Comparison of ENCODE assay signal across 18 cellular contexts in the genomic region with DNA sequence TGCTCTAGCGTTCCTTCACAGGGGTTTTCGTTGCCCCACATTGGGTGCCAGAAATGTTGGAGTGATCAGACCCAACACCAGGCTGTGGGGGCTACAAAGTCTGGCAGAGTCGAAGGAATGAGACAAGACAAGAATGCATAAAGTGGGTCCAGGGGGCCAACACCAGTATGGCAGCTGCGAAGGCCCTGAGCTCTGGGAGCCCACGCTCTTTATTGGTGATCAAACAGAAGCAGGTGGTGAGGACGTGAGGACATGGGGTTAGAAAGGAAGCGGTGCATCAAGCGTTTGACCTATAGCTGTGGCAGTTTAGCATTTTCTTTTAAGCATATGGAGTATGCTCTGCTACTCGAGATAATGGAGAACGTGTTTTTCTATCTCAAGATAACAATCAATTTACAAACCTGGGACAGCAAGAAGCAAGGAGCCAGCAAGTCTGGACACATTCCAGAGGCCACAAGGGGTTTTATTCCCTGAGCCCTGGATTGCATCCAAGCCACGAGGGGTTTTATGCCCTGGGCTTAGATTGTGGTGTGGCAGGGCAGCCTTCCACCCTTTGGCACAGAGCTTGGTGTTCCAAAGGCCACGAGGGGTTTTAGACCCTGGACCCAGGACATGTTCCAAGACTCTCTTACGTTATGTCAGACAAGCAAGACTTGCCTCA. TPM values are rescaled to one million over a fixed set of nuclear protein-coding genes. Genes with fewer than 3 reads are reported as not detected.
DNase-seq lines count a peak whose midpoint lies in the region; ATAC-seq and TF ChIP-seq lines count a peak whose summit lies in the region.
"Had no signal": no experiment of that assay in that cellular context is flagged by ENCODE, and none has a peak within 500 bp of the region (broad histone marks: within the 10 kb centered on the region; RNA-seq: fewer than 3 reads in every experiment).

No MANE protein-coding gene starts in this region.

- intact Hi-C loops in activated CD8-positive, alpha-beta T cell treated with anti-CD3 and anti-CD28 coated beads for 36 hours (cut with micrococcal nuclease): no loop called here

- no peak for ATAC-seq in activated CD8-positive, alpha-beta T cell treated with anti-CD3 and anti-CD28 coated beads for 36 hours
- ATAC-seq: HCT116 had no signal

- DNase-seq in activated CD8-positive, alpha-beta memory T cell treated with anti-CD3 and anti-CD28 coated beads, Interleukin-2, amount 50 U/mL, for 48 hours: peak; percentile 22
- DNase-seq in activated CD8-positive, alpha-beta memory T cell treated with anti-CD3 and anti-CD28 coated beads for 24 hours: no peak
- DNase-seq in SHP77 (lab: John Stamatoyannopoulos, UW) (peak; percentile 50 to 60), islet precursor cell (peak; percentile 7), ureter (ENCODE audit: low spot score) (peak; percentile 19), NCI-H446 treated with DMSO at 0.1 percent for 48 hours (lab: John Stamatoyannopoulos, UW) (no peak), Ammon's horn (ENCODE audit: low spot score) (no peak)
- no peak for DNase-seq in activated CD8-positive, alpha-beta T cell treated with anti-CD3 and anti-CD28 coated beads for 36 hours
- DNase-seq: ACHN; C1 segment of cervical spinal cord; Calu3; CD4-positive, alpha-beta T cell; DMS 273 treated with DMSO at 0.1 percent for 48 hours; DND-41; GDM1 had no signal

- CTCF ChIA-PET in activated CD8-positive, alpha-beta T cell treated with anti-CD3 and anti-CD28 coated beads for 36 hours (lab: Charles Lee): interaction anchor here (1.8 kb wide), 1 partner anchor 17 kb away, joined by 10 read pairs; no protein-coding TSS in a partner anchor

- no peaks in the 10 kb centered on the region for H3K36me3 Mint-ChIP-seq in activated CD8-positive, alpha-beta T cell treated with anti-CD3 and anti-CD28 coated beads for 36 hours (ENCODE audit: low read depth)

- no peak overlapping the region for H3K4me3 Mint-ChIP-seq in activated CD8-positive, alpha-beta T cell treated with anti-CD3 and anti-CD28 coated beads for 36 hours
- H3K4me3 Mint-ChIP-seq: B cell; CD4-positive, alpha-beta T cell had no signal

- H3K4me1 Mint-ChIP-seq in activated CD8-positive, alpha-beta T cell treated with anti-CD3 and anti-CD28 coated beads for 36 hours (ENCODE audit: low read depth): no peaks in the 10 kb centered on the region
- H3K4me1 Mint-ChIP-seq: B cell had no signal

- no peak overlapping the region for H3K27ac Mint-ChIP-seq in activated CD8-positive, alpha-beta T cell treated with anti-CD3 and anti-CD28 coated beads for 36 hours
- H3K27ac Mint-ChIP-seq: B cell; CD4-positive, alpha-beta T cell had no signal

- no peaks in the 10 kb centered on the region for H3K27me3 Mint-ChIP-seq in activated CD8-positive, alpha-beta T cell treated with anti-CD3 and anti-CD28 coated beads for 36 hours
- H3K27me3 Mint-ChIP-seq: B cell; CD4-positive, alpha-beta T cell had no signal

- H3K9me3 Mint-ChIP-seq in activated CD8-positive, alpha-beta T cell treated with anti-CD3 and anti-CD28 coated beads for 36 hours: no peaks in the 10 kb centered on the region
- H3K9me3 Mint-ChIP-seq: CD4-positive, alpha-beta T cell had no signal

- no peak for TF ChIP-seq CTCF in activated CD8-positive, alpha-beta T cell treated with anti-CD3 and anti-CD28 coated beads for 36 hours (IDR thresholded peaks at IDR 0.05)

- POLR2A ChIA-PET in activated CD8-positive, alpha-beta T cell treated with anti-CD3 and anti-CD28 coated beads for 36 hours (lab: Charles Lee): no interaction called here

RNA-seq across cellular contexts. Expression of a gene that starts 3.9 kb away (rescaled TPM):
- 2.0 TPM for total RNA-seq in ureter
- under 1 TPM in 1 of 2 experiments, not detected in 1; 0.18 TPM for total RNA-seq in activated CD8-positive, alpha-beta T cell treated with anti-CD3 and anti-CD28 coated beads for 36 hours
- total RNA-seq: A172; CD4-positive, alpha-beta T cell had no signal

RNA-seq across cellular contexts. Expression of a gene that starts 35.7 kb away (rescaled TPM):
- 269 TPM for total RNA-seq in ureter
- 100 to 1,000 TPM; 244 to 252 TPM for total RNA-seq in activated CD8-positive, alpha-beta T cell treated with anti-CD3 and anti-CD28 coated beads for 36 hours

Comparison
In these comparisons a context has a peak if more than half of its experiments do, and no peak if none do; other contexts are left out.
1. DNase-seq: peak in activated CD8-positive, alpha-beta memory T cell treated with anti-CD3 and anti-CD28 coated beads, Interleukin-2, amount 50 U/mL, for 48 hours (single experiment), SHP77 (2 of 2), islet precursor cell (single experiment) and ureter (single experiment); none in activated CD8-positive, alpha-beta memory T cell treated with anti-CD3 and anti-CD28 coated beads for 24 hours (single experiment), NCI-H446 treated with DMSO at 0.1 percent for 48 hours (single experiment), Ammon's horn (single experiment) and activated CD8-positive, alpha-beta T cell treated with anti-CD3 and anti-CD28 coated beads for 36 hours (single experiment).